1 cellular context compared by ENCODE assay signal in the genomic region with DNA sequence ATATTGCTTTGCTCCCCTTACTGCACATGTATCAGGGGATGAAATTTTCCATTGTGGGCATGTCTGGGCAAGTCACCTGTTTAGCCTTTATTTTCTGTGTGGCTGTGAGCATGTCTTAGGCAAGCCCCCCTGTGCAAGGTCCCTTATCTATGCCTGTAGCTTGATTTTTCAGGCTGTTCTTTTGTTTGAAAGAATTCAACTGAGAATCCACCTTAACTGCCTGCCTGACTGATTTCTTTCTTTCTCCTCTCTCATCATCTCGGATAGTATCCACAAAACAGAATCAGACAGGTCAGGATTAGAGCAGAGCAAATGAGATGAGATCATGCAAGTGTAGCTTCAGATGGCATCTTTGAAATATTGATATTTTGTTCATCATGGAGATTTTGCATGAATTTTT.
TF ChIP-seq lines count a peak whose summit lies in the region.

No MANE protein-coding gene starts in this region.

TF ChIP-seq in IMR-90, 13 proteins besides CTCF, POLR2A, EP300 and RAD21:
- no peak for TF ChIP-seq MXI1 (IDR thresholded peaks at IDR 0.05; ENCODE audit: borderline replicate concordance, low read depth, low read length)
- TF ChIP-seq SMC3 (IDR thresholded peaks at IDR 0.05; ENCODE audit: low read depth, low read length), result no peak
- TF ChIP-seq CHD1 (IDR thresholded peaks at IDR 0.05; ENCODE audit: low read depth, low read length), result no peak
- TF ChIP-seq, protein P1, sequence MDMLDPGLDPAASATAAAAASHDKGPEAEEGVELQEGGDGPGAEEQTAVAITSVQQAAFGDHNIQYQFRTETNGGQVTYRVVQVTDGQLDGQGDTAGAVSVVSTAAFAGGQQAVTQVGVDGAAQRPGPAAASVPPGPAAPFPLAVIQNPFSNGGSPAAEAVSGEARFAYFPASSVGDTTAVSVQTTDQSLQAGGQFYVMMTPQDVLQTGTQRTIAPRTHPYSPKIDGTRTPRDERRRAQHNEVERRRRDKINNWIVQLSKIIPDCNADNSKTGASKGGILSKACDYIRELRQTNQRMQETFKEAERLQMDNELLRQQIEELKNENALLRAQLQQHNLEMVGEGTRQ (IDR thresholded peaks at IDR 0.05; ENCODE audit: low read depth, low read length), result no peak
- no peak for TF ChIP-seq RFX5 (IDR thresholded peaks at IDR 0.05; ENCODE audit: low read depth, low read length)
- TF ChIP-seq MAZ (IDR thresholded peaks at IDR 0.05; ENCODE audit: borderline replicate concordance, low read depth, low read length), result no peak
- TF ChIP-seq BHLHE40 (IDR thresholded peaks at IDR 0.05; ENCODE audit: low read depth, low read length), result no peak
